ENCODE assay signal across 10 cellular contexts in the genomic region with DNA sequence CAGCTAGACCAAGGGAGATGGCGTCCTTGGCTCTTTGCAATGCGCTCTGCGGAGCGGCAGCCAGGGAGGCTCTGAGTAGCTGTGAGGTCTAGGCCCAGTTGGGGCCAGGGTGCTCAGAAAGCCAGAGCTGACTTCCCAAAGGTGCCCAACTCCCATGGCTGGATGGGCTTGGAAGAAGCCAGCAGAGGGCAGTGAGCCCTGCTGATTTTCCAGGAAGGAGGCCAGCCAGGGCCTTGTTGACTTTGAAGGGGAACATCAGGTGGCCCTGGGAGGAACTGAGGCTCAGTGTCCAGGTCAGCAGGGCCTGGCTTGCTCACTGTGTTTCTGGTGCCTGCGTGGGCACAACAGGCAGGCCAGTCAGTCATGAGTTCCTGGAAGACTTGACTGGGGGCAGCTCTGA. TPM values are rescaled to one million over a fixed set of nuclear protein-coding genes. Genes with fewer than 3 reads are reported as not detected.
DNase-seq lines count a peak whose midpoint lies in the region; ATAC-seq and TF ChIP-seq lines count a peak whose summit lies in the region.
"Had no signal": no experiment of that assay in that cellular context is flagged by ENCODE, and none has a peak within 500 bp of the region (broad histone marks: within the 10 kb centered on the region; RNA-seq: fewer than 3 reads in every experiment).

No MANE protein-coding gene starts in this region.

- no peaks in the 10 kb centered on the region for H3K79me2 ChIP-seq in Karpas-422 (ENCODE audit: low read length)

- H3K4me2 ChIP-seq in Karpas-422 (ENCODE audit: low read depth, low read length, poor library complexity, severe bottlenecking) = no peak overlapping the region

- peak; percentile 25 for TF ChIP-seq CTCF in foreskin fibroblast (IDR thresholded peaks at IDR 0.05; ENCODE audit: low read depth, low read length)
- no peak for TF ChIP-seq CTCF in activated CD8-positive, alpha-beta T cell treated with anti-CD3 and anti-CD28 coated beads for 36 hours (IDR thresholded peaks at IDR 0.05)

- no peak overlapping the region for H3K4me3 Mint-ChIP-seq in activated naive CD4-positive, alpha-beta T cell treated with anti-CD3 and anti-CD28 coated beads, Interleukin-2, amount 10 ng/mL, durations not matched to agents 7 days and 5 days
- no peak overlapping the region for H3K4me3 Mint-ChIP-seq in activated CD8-positive, alpha-beta T cell treated with anti-CD3 and anti-CD28 coated beads for 36 hours
- H3K4me3 Mint-ChIP-seq: activated naive CD8-positive, alpha-beta T cell treated with anti-CD3 and anti-CD28 coated beads, Interleukin-2, amount 10 ng/mL, durations not matched to agents 7 days and 5 days had no signal

- H3K27me3 Mint-ChIP-seq in activated naive CD4-positive, alpha-beta T cell treated with anti-CD3 and anti-CD28 coated beads, Interleukin-2, amount 10 ng/mL, durations not matched to agents 7 days and 5 days = peaks cover 37% of the 10 kb centered on the region
- H3K27me3 Mint-ChIP-seq in activated CD8-positive, alpha-beta T cell treated with anti-CD3 and anti-CD28 coated beads for 36 hours = peaks cover 3% of the 10 kb centered on the region

- H3K27ac ChIP-seq in Karpas-422 (ENCODE audit: low read length) = no peak overlapping the region
- H3K27ac ChIP-seq: suprapubic skin had no signal

- ATAC-seq in activated CD8-positive, alpha-beta T cell treated with anti-CD3 and anti-CD28 coated beads for 36 hours = no peak

- no peaks in the 10 kb centered on the region for H3K36me3 Mint-ChIP-seq in activated naive CD4-positive, alpha-beta T cell treated with anti-CD3 and anti-CD28 coated beads, Interleukin-2, amount 10 ng/mL, durations not matched to agents 7 days and 5 days
- no peaks in the 10 kb centered on the region for H3K36me3 Mint-ChIP-seq in activated CD8-positive, alpha-beta T cell treated with anti-CD3 and anti-CD28 coated beads for 36 hours (ENCODE audit: low read depth)
- H3K36me3 Mint-ChIP-seq: activated naive CD8-positive, alpha-beta T cell treated with anti-CD3 and anti-CD28 coated beads, Interleukin-2, amount 10 ng/mL, durations not matched to agents 7 days and 5 days had no signal

- H2AFZ ChIP-seq in Karpas-422 (ENCODE audit: low read length) = no peak overlapping the region

- CTCF ChIA-PET in activated naive CD4-positive, alpha-beta T cell treated with anti-CD3 and anti-CD28 coated beads, Interleukin-2, amount 10 ng/mL, durations not matched to agents 7 days and 5 days (lab: Charles Lee) = interaction anchor here (1.8 kb wide), 1 partner anchor 364 kb away, joined by 10 read pairs; no protein-coding TSS in a partner anchor
- CTCF ChIA-PET in activated CD8-positive, alpha-beta T cell treated with anti-CD3 and anti-CD28 coated beads for 36 hours (lab: Charles Lee) = interaction anchor here (1.5 to 3.7 kb wide), 3 partner anchors 18 to 364 kb away, joined by 3 to 15 read pairs (median 4); no protein-coding TSS in a partner anchor

- peak; percentile 55 for DNase-seq in ELF-1 (ENCODE audit: low read depth, low spot score)
- peak; percentile 23 for DNase-seq in RPMI7951 (ENCODE audit: low read depth)
- peak in 1 of 2 donors; percentile 22 for DNase-seq in foreskin fibroblast
- peak; percentile 5 for DNase-seq in pons (ENCODE audit: low spot score)
- DNase-seq in activated naive CD4-positive, alpha-beta T cell treated with Interleukin-2 at 50 U/mL for 16 hours = no peak
- no peak for DNase-seq in activated naive CD4-positive, alpha-beta T cell treated with anti-CD3 and anti-CD28 coated beads, Interleukin-2, amount 10 ng/mL, durations not matched to agents 7 days and 5 days
- no peak for DNase-seq in Karpas-422
- DNase-seq in activated CD8-positive, alpha-beta T cell treated with anti-CD3 and anti-CD28 coated beads for 36 hours = no peak
- DNase-seq: activated naive CD8-positive, alpha-beta T cell treated with anti-CD3 and anti-CD28 coated beads, Interleukin-2, amount 10 ng/mL, durations not matched to agents 7 days and 5 days had no signal

- no peaks in the 10 kb centered on the region for H3K9me3 Mint-ChIP-seq in activated naive CD4-positive, alpha-beta T cell treated with anti-CD3 and anti-CD28 coated beads, Interleukin-2, amount 10 ng/mL, durations not matched to agents 7 days and 5 days
- no peaks in the 10 kb centered on the region for H3K9me3 Mint-ChIP-seq in activated CD8-positive, alpha-beta T cell treated with anti-CD3 and anti-CD28 coated beads for 36 hours
- H3K9me3 Mint-ChIP-seq: activated naive CD8-positive, alpha-beta T cell treated with anti-CD3 and anti-CD28 coated beads, Interleukin-2, amount 10 ng/mL, durations not matched to agents 7 days and 5 days had no signal

- H3K4me3 ChIP-seq in foreskin fibroblast (ENCODE audit: low read depth in 1 of 2, low read length in 2 of 2) = no peak overlapping the region
- H3K4me3 ChIP-seq in Karpas-422 (ENCODE audit: low read length) = no peak overlapping the region
- H3K4me3 ChIP-seq: suprapubic skin had no signal

- no peak overlapping the region for H3K27ac Mint-ChIP-seq in activated naive CD4-positive, alpha-beta T cell treated with anti-CD3 and anti-CD28 coated beads, Interleukin-2, amount 10 ng/mL, durations not matched to agents 7 days and 5 days
- no peak overlapping the region for H3K27ac Mint-ChIP-seq in activated CD8-positive, alpha-beta T cell treated with anti-CD3 and anti-CD28 coated beads for 36 hours
- H3K27ac Mint-ChIP-seq: activated naive CD8-positive, alpha-beta T cell treated with anti-CD3 and anti-CD28 coated beads, Interleukin-2, amount 10 ng/mL, durations not matched to agents 7 days and 5 days had no signal

- no peaks in the 10 kb centered on the region for H3K9me2 ChIP-seq in Karpas-422 (replicated peaks; ENCODE audit: insufficient read depth, low read length)

- H3K9ac ChIP-seq in Karpas-422 (ENCODE audit: low read length) = no peak overlapping the region

- intact Hi-C loops in activated CD8-positive, alpha-beta T cell treated with anti-CD3 and anti-CD28 coated beads for 36 hours (cut with micrococcal nuclease) = loop anchor here (10.0 kb wide), 1 partner anchor 359 kb away; no protein-coding TSS in a partner anchor

- H3K4me1 ChIP-seq in Karpas-422 (ENCODE audit: low read length) = no peaks in the 10 kb centered on the region

- H3K9me3 ChIP-seq in Karpas-422 (ENCODE audit: low read length) = no peaks in the 10 kb centered on the region
- H3K9me3 ChIP-seq: suprapubic skin had no signal

- H4K20me1 ChIP-seq in Karpas-422 (ENCODE audit: insufficient read depth, low read depth, low read length) = no peaks in the 10 kb centered on the region

- POLR2A ChIA-PET in activated CD8-positive, alpha-beta T cell treated with anti-CD3 and anti-CD28 coated beads for 36 hours (lab: Charles Lee) = no interaction called here

- H3K36me3 ChIP-seq in Karpas-422 (ENCODE audit: insufficient read depth, low read length) = no peaks in the 10 kb centered on the region
- H3K36me3 ChIP-seq: suprapubic skin had no signal

- no peaks in the 10 kb centered on the region for H3K4me1 Mint-ChIP-seq in activated naive CD4-positive, alpha-beta T cell treated with anti-CD3 and anti-CD28 coated beads, Interleukin-2, amount 10 ng/mL, durations not matched to agents 7 days and 5 days
- peaks cover 8% of the 10 kb centered on the region for H3K4me1 Mint-ChIP-seq in activated CD8-positive, alpha-beta T cell treated with anti-CD3 and anti-CD28 coated beads for 36 hours (ENCODE audit: low read depth)

- H3K27me3 ChIP-seq in Karpas-422 (ENCODE audit: low read length) = no peaks in the 10 kb centered on the region; the same call in 1 of the 2 replicates
- H3K27me3 ChIP-seq: suprapubic skin had no signal

RNA-seq across cellular contexts. Expression of a gene that starts 27.1 kb away (rescaled TPM):
- not detected in 2 replicates for total RNA-seq in RPMI7951 (2014; rRNA removed; shearing (Covaris generic))
- total RNA-seq in Karpas-422 (2014; rRNA removed; shearing (Covaris generic); ENCODE audit: low replicate concordance) = not detected in 2 replicates
- total RNA-seq in activated CD8-positive, alpha-beta T cell treated with anti-CD3 and anti-CD28 coated beads for 36 hours = under 1 TPM in 1 of 2 experiments, not detected in 1; 0.18 TPM
- total RNA-seq: suprapubic skin had no signal

Comparison
In these comparisons a context has a peak if more than half of its experiments do, and no peak if none do; other contexts are left out.
1. DNase-seq: peak in ELF-1 (single experiment), RPMI7951 (single experiment) and pons (single experiment); none in activated naive CD4-positive, alpha-beta T cell treated with Interleukin-2 at 50 U/mL for 16 hours (single experiment), activated naive CD4-positive, alpha-beta T cell treated with anti-CD3 and anti-CD28 coated beads, Interleukin-2, amount 10 ng/mL, durations not matched to agents 7 days and 5 days (single experiment), Karpas-422 (single experiment) and activated CD8-positive, alpha-beta T cell treated with anti-CD3 and anti-CD28 coated beads for 36 hours (single experiment).